ENCODE assay signal across 11 cellular contexts in the genomic region with DNA sequence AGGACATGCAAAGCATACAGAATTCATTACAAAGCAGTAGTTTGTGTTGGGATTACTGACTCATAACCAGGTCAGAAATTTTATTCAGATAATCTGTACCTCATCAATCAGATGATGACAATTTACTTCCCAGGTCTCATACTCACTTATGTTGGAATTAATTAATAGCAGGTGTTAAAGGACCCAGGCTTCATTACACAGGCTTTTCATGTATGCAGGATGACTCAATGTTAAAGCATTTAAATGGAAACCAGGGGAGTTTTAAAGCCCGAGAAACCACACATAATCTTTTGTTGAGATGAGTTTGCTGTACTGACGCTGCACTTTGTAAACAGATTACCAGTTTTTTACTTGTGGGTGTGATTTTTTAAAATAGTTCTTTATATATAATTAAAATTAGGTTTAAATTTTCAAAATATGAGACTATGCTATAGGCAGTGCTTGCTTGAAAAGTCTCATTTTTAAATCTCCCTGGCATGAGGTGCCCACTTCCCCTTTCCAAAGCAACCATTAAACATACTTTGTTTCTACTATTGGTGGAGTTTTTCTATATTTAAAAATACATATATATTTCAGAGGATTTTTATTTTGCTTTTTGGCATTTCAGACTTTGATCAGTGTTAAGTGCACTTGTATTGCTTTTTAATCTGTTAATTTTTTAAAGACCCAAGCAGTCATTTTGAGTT. TPM values are rescaled to one million over a fixed set of nuclear protein-coding genes. Genes with fewer than 3 reads are reported as not detected.
DNase-seq lines count a peak whose midpoint lies in the region; TF ChIP-seq lines count a peak whose summit lies in the region.
"Had no signal": no experiment of that assay in that cellular context is flagged by ENCODE, and none has a peak within 500 bp of the region (broad histone marks: within the 10 kb centered on the region; RNA-seq: fewer than 3 reads in every experiment).

No MANE protein-coding gene starts in this region.

- H3K4me1 ChIP-seq in OCI-LY7 (ENCODE audit: insufficient read depth, low read length, poor library complexity, severe bottlenecking), result no peaks in the 10 kb centered on the region

- TSS peak; percentile 53 for BruUV-seq in OCI-LY7 (replicated peaks; lab: Mats Ljungman, UMichigan)

- no peak overlapping the region for H3K27ac ChIP-seq in OCI-LY7 (ENCODE audit: low read depth, low read length, poor library complexity, severe bottlenecking)

- H3K9me3 ChIP-seq in OCI-LY7 (ENCODE audit: low read length), result no peaks in the 10 kb centered on the region

- TF ChIP-seq CTCF in OCI-LY7 (conservative IDR thresholded peaks at IDR 0.05; ENCODE audit: low read length) (no peak), osteocyte (IDR thresholded peaks at IDR 0.05) (no peak)

- no peak overlapping the region for H3K4me2 ChIP-seq in OCI-LY7 (ENCODE audit: low read length)

- H3K27me3 Mint-ChIP-seq in osteocyte (ENCODE audit: unreplicated experiment), result no peaks in the 10 kb centered on the region

- no peaks in the 10 kb centered on the region for H3K79me2 ChIP-seq in OCI-LY7 (ENCODE audit: insufficient read depth, low read depth, low read length)

- H3K4me3 ChIP-seq in OCI-LY7 (ENCODE audit: low read depth, low read length, poor library complexity, severe bottlenecking), result no peak overlapping the region

- intact Hi-C loops in OCI-LY7 (cut with micrococcal nuclease; ENCODE audit: unreplicated experiment), result no loop called here

- H3K9me2 ChIP-seq in OCI-LY7 (ENCODE audit: insufficient read depth, low read length), result no peaks in the 10 kb centered on the region

- peak overlapping the region; percentile 87 for H3K27ac Mint-ChIP-seq in osteocyte (ENCODE audit: unreplicated experiment)

- H3K36me3 Mint-ChIP-seq in osteocyte (ENCODE audit: unreplicated experiment), result peaks cover 34% of the 10 kb centered on the region

- POLR2A ChIA-PET in OCI-LY7 (lab: Charles Lee), result interaction anchor here (0.5 kb wide), 1 partner anchor 104 kb away, joined by 3 read pairs; no protein-coding TSS in a partner anchor

- no peaks in the 10 kb centered on the region for H4K20me1 ChIP-seq in OCI-LY7 (ENCODE audit: insufficient read depth, low read length)

- no peaks in the 10 kb centered on the region for H3K9me3 Mint-ChIP-seq in osteocyte (ENCODE audit: unreplicated experiment)

- DNase-seq in ELR (ENCODE audit: low read depth), result peak; percentile 85
- DNase-seq in OCI-LY7 (ENCODE audit: low spot score), result no peak
- DNase-seq in dermis blood vessel endothelial cell, result peak; percentile 5
- DNase-seq in osteocyte (ENCODE audit: extremely low spot score, unreplicated experiment), result no peak
- DNase-seq in activated effector memory CD4-positive, alpha-beta T cell treated with Interleukin-2 at 50 U/mL for 16 hours, result no peak
- DNase-seq in mucosa of gallbladder (ENCODE audit: low spot score), result no peak
- DNase-seq in NCI-H1930 (lab: John Stamatoyannopoulos, UW), result no peak
- no peak for DNase-seq in NCI-H2171 (lab: John Stamatoyannopoulos, UW)
- DNase-seq: KG1, kidney, retina had no signal

- H3K36me3 ChIP-seq in OCI-LY7 (ENCODE audit: insufficient read depth, low read length), result peaks cover 90% of the 10 kb centered on the region

- no peak overlapping the region for H3K4me3 Mint-ChIP-seq in osteocyte (ENCODE audit: unreplicated experiment)

- CTCF ChIA-PET in OCI-LY7 (lab: Charles Lee; ENCODE audit: unreplicated experiment), result no interaction called here

- H3K4me1 Mint-ChIP-seq in osteocyte (ENCODE audit: unreplicated experiment), result peaks cover 24% of the 10 kb centered on the region

- H2AFZ ChIP-seq in OCI-LY7 (ENCODE audit: low read length), result no peak overlapping the region

RNA-seq across cellular contexts. Expression of gene CEP57, which starts 41.0 kb away (rescaled TPM):
- total RNA-seq in OCI-LY7 (2014; rRNA removed; shearing (Covaris generic)), result 53.5 and 57.7 TPM in 2 replicates
- total RNA-seq in OCI-LY7 (2022) (67.4 and 75.9 TPM in 2 replicates), dermis blood vessel endothelial cell (49.0 and 63.1 TPM in 2 replicates), osteocyte (31.3 and 37.0 TPM in 2 replicates), mucosa of gallbladder (82.9 TPM)

RNA-seq across cellular contexts. Expression of gene FAM76B, which starts 41.8 kb away (rescaled TPM):
- total RNA-seq in OCI-LY7 (2014; rRNA removed; shearing (Covaris generic)), result 38.8 and 40.9 TPM in 2 replicates
- total RNA-seq in OCI-LY7 (2022) (53.7 and 57.7 TPM in 2 replicates), dermis blood vessel endothelial cell (30.6 and 39.0 TPM in 2 replicates), osteocyte (26.7 and 27.2 TPM in 2 replicates), mucosa of gallbladder (24.2 TPM)

Comparison
In these comparisons a context has a peak if more than half of its experiments do, and no peak if none do; other contexts are left out.
1. DNase-seq: peak in ELR (single experiment) and dermis blood vessel endothelial cell (single experiment); none in OCI-LY7 (single experiment), osteocyte (single experiment), activated effector memory CD4-positive, alpha-beta T cell treated with Interleukin-2 at 50 U/mL for 16 hours (single experiment), mucosa of gallbladder (single experiment), NCI-H1930 (0 of 2) and NCI-H2171 (single experiment).